ENCODE assay signal across 22 cellular contexts in genomic region chr3:137511655-137512054, GRCh38.
"Had no signal": no experiment of that assay in that cellular context is flagged by ENCODE, and none has a peak within 500 bp of the region (broad histone marks: within the 10 kb centered on the region; RNA-seq: fewer than 3 reads in every experiment).

No MANE protein-coding gene starts in this region.

- H3K27me3 Mint-ChIP-seq: activated B cell treated with CpG ODN at 0.5 μM for 24 hours; activated CD4-positive, alpha-beta memory T cell treated with anti-CD3 and anti-CD28 coated beads, Interleukin-2, amount 10 ng/mL, durations not matched to agents 7 days and 5 days; activated CD4-positive, alpha-beta T cell treated with anti-CD3 and anti-CD28 coated beads, Interleukin-2, amount 10 ng/mL, durations not matched to agents 7 days and 5 days; activated T-helper 17 cell treated with anti-CD3 and anti-CD28 coated beads, Interleukin-2, amount 50 U/mL, for 72 hours; brain had no signal

- H3K27ac ChIP-seq: Peyer's patch had no signal

- H3K4me1 Mint-ChIP-seq: activated B cell treated with CpG ODN at 0.5 μM for 24 hours; activated CD4-positive, alpha-beta memory T cell treated with anti-CD3 and anti-CD28 coated beads, Interleukin-2, amount 10 ng/mL, durations not matched to agents 7 days and 5 days; activated CD4-positive, alpha-beta T cell treated with anti-CD3 and anti-CD28 coated beads, Interleukin-2, amount 10 ng/mL, durations not matched to agents 7 days and 5 days; activated T-helper 17 cell treated with anti-CD3 and anti-CD28 coated beads, Interleukin-2, amount 50 U/mL, for 72 hours had no signal

- H3K4me3 Mint-ChIP-seq: activated B cell treated with CpG ODN at 0.5 μM for 24 hours; activated CD4-positive, alpha-beta memory T cell treated with anti-CD3 and anti-CD28 coated beads, Interleukin-2, amount 10 ng/mL, durations not matched to agents 7 days and 5 days; activated CD4-positive, alpha-beta T cell treated with anti-CD3 and anti-CD28 coated beads, Interleukin-2, amount 10 ng/mL, durations not matched to agents 7 days and 5 days; activated naive CD4-positive, alpha-beta T cell treated with anti-CD3 and anti-CD28 coated beads for 36 hours; activated naive CD8-positive, alpha-beta T cell; activated T-helper 17 cell treated with anti-CD3 and anti-CD28 coated beads, Interleukin-2, amount 50 U/mL, for 72 hours; brain; T-helper 1 cell treated with Interleukin-12 subunit alpha and Interleukin-12 subunit beta and Interleukin-4 antibody, amounts not matched to agents 30 μg/mL and 1 μg/mL, for 36 hours had no signal

- H3K27ac Mint-ChIP-seq: activated B cell treated with CpG ODN at 0.5 μM for 24 hours; activated CD4-positive, alpha-beta memory T cell treated with anti-CD3 and anti-CD28 coated beads, Interleukin-2, amount 10 ng/mL, durations not matched to agents 7 days and 5 days; activated CD4-positive, alpha-beta T cell treated with anti-CD3 and anti-CD28 coated beads, Interleukin-2, amount 10 ng/mL, durations not matched to agents 7 days and 5 days; activated naive CD4-positive, alpha-beta T cell treated with anti-CD3 and anti-CD28 coated beads for 36 hours; activated naive CD8-positive, alpha-beta T cell; activated T-helper 17 cell treated with anti-CD3 and anti-CD28 coated beads, Interleukin-2, amount 50 U/mL, for 72 hours; brain; T-helper 1 cell treated with Interleukin-12 subunit alpha and Interleukin-12 subunit beta and Interleukin-4 antibody, amounts not matched to agents 30 μg/mL and 1 μg/mL, for 36 hours had no signal

- H3K36me3 ChIP-seq: Peyer's patch had no signal

- ATAC-seq: activated T-helper 17 cell treated with anti-CD3 and anti-CD28 coated beads, Interleukin-2, amount 50 U/mL, for 72 hours had no signal

- H3K36me3 Mint-ChIP-seq: activated naive CD8-positive, alpha-beta T cell; brain had no signal

- H3K4me1 ChIP-seq: Peyer's patch had no signal

- FAIRE-seq: astrocyte had no signal

- H3K9me3 Mint-ChIP-seq: activated CD4-positive, alpha-beta T cell treated with anti-CD3 and anti-CD28 coated beads, Interleukin-2, amount 10 ng/mL, durations not matched to agents 7 days and 5 days; activated naive CD4-positive, alpha-beta T cell treated with anti-CD3 and anti-CD28 coated beads for 36 hours; activated T-helper 17 cell treated with anti-CD3 and anti-CD28 coated beads, Interleukin-2, amount 50 U/mL, for 72 hours; brain; T-helper 1 cell treated with Interleukin-12 subunit alpha and Interleukin-12 subunit beta and Interleukin-4 antibody, amounts not matched to agents 30 μg/mL and 1 μg/mL, for 36 hours had no signal

- H3K27me3 ChIP-seq: Peyer's patch had no signal

- DNase-seq: activated B cell treated with CpG ODN at 0.5 μM for 24 hours; activated CD4-positive, alpha-beta memory T cell treated with anti-CD3 and anti-CD28 coated beads, Interleukin-2, amount 10 ng/mL, durations not matched to agents 7 days and 5 days; activated CD4-positive, alpha-beta T cell treated with anti-CD3 and anti-CD28 coated beads, Interleukin-2, amount 10 ng/mL, durations not matched to agents 7 days and 5 days; activated gamma-delta T cell; activated naive CD4-positive, alpha-beta T cell treated with anti-CD3 and anti-CD28 coated beads for 36 hours; activated T-cell treated with anti-CD3 and anti-CD28 coated beads for 4 hours; activated T-cell treated with anti-CD3 and anti-CD28 coated beads, Interleukin-2, amount 50 U/mL, for 48 hours; amygdala; NCI-H1092; NCI-H1417; NCI-H1930; NCI-H345; NCI-H510A; NCI-H526 treated with DMSO at 0.1 percent for 48 hours; NCI-H82; Peyer's patch; SHP77 had no signal

- H3K9me3 ChIP-seq: Peyer's patch had no signal

- H3K4me3 ChIP-seq: Peyer's patch had no signal
